ENCODE assay signal across 23 cellular contexts in genomic region chr20:31989030-31989645, GRCh38. TPM values are rescaled to one million over a fixed set of nuclear protein-coding genes. Genes with fewer than 3 reads are reported as not detected.
DNase-seq lines count a peak whose midpoint lies in the region; ATAC-seq and TF ChIP-seq lines count a peak whose summit lies in the region.
"Had no signal": no experiment of that assay in that cellular context is flagged by ENCODE, and none has a peak within 500 bp of the region (broad histone marks: within the 10 kb centered on the region; RNA-seq: fewer than 3 reads in every experiment).

No MANE protein-coding gene starts in this region.

- H3K27me3 Mint-ChIP-seq in neural progenitor cell (ENCODE audit: insufficient read depth, low read depth) (peaks cover 9% of the 10 kb centered on the region), T-cell (peaks cover 11 to 17% of the 10 kb centered on the region in 2 donors)

- no peak for TF ChIP-seq CTCF in neural progenitor cell (IDR thresholded peaks at IDR 0.05)
- TF ChIP-seq CTCF in gastrocnemius medialis (IDR thresholded peaks at IDR 0.05 in 4 of 5, conservative IDR thresholded peaks at IDR 0.05 in 1 of 5) = no peak
- TF ChIP-seq CTCF in uterus (IDR thresholded peaks at IDR 0.05) = no peak

- H3K36me3 Mint-ChIP-seq in neural progenitor cell = no peaks in the 10 kb centered on the region
- H3K36me3 Mint-ChIP-seq in T-cell = no peaks in the 10 kb centered on the region
- H3K36me3 Mint-ChIP-seq: CD4-positive, alpha-beta memory T cell had no signal

- no peak overlapping the region for H3K4me3 ChIP-seq in neural progenitor cell
- no peak overlapping the region for H3K4me3 ChIP-seq in gastrocnemius medialis
- H3K4me3 ChIP-seq in uterus = no peak overlapping the region
- H3K4me3 ChIP-seq: BLaER1, GM23248, HAP-1 had no signal

- H3K27me3 ChIP-seq in neural progenitor cell (peaks cover 26% of the 10 kb centered on the region), gastrocnemius medialis (peaks cover 0 to under 1% (median 0%) of the 10 kb centered on the region in 3 donors), uterus (no peaks in the 10 kb centered on the region)

- H3K9ac ChIP-seq in neural progenitor cell = no peak overlapping the region
- H3K9ac ChIP-seq: BLaER1, GM23248, KMS-11 had no signal

- H3K9me3 Mint-ChIP-seq in neural progenitor cell = no peaks in the 10 kb centered on the region
- H3K9me3 Mint-ChIP-seq in T-cell = no peaks in the 10 kb centered on the region
- H3K9me3 Mint-ChIP-seq: CD4-positive, alpha-beta memory T cell had no signal

- POLR2A ChIA-PET in T-cell (lab: Charles Lee) = no interaction called here

- peaks cover 3% of the 10 kb centered on the region for H4K20me1 ChIP-seq in neural progenitor cell (ENCODE audit: low read depth)
- H4K20me1 ChIP-seq: BLaER1 had no signal

- H3K4me2 ChIP-seq in neural progenitor cell = no peak overlapping the region
- H3K4me2 ChIP-seq: BLaER1, KMS-11 had no signal

- H3K4me1 Mint-ChIP-seq in neural progenitor cell (no peaks in the 10 kb centered on the region), T-cell (no peaks in the 10 kb centered on the region)

- in situ Hi-C loops in gastrocnemius medialis (cut with MboI; ENCODE audit: low sequenced_read_pairs in 4 of 4) = no loop called here

- H3K36me3 ChIP-seq in neural progenitor cell (no peaks in the 10 kb centered on the region), gastrocnemius medialis (no peaks in the 10 kb centered on the region), uterus (no peaks in the 10 kb centered on the region)
- H3K36me3 ChIP-seq: BLaER1, HAP-1 had no signal

- peaks cover 7% of the 10 kb centered on the region for H3F3A ChIP-seq in neural progenitor cell (ENCODE audit: low read depth)

- peak overlapping the region; percentile 22 for H3K4me3 Mint-ChIP-seq in neural progenitor cell
- no peak overlapping the region for H3K4me3 Mint-ChIP-seq in T-cell
- H3K4me3 Mint-ChIP-seq: CD4-positive, alpha-beta memory T cell had no signal

- intact Hi-C loops in gastrocnemius medialis (cut with DNase I; ENCODE audit: low total_unique reads) = no loop called here
- intact Hi-C loops in uterus (cut with DNase I; ENCODE audit: low total_unique reads) = no loop called here

- CTCF ChIA-PET in T-cell (lab: Charles Lee) = no interaction called here

- TF ChIP-seq POLR2A in gastrocnemius medialis (IDR thresholded peaks at IDR 0.05) = no peak
- TF ChIP-seq POLR2A in uterus (IDR thresholded peaks at IDR 0.05) = no peak

- no peaks in the 10 kb centered on the region for H3K9me3 ChIP-seq in neural progenitor cell (ENCODE audit: low read depth)
- H3K9me3 ChIP-seq in gastrocnemius medialis = no peaks in the 10 kb centered on the region
- H3K9me3 ChIP-seq in uterus = no peaks in the 10 kb centered on the region
- H3K9me3 ChIP-seq: BLaER1, HAP-1 had no signal

- DNase-seq in DMS 273 (lab: John Stamatoyannopoulos, UW; ENCODE audit: unreplicated experiment) (peak; percentile 70), NCI-H524 (lab: John Stamatoyannopoulos, UW) (peak; percentile 86 to 95), cerebellar cortex (ENCODE audit: low spot score) (peak; percentile 77), neural progenitor cell (ENCODE audit: low spot score) (no peak), gastrocnemius medialis (no peak), uterus (no peak), T-cell (no peak)
- DNase-seq: CD4-positive, alpha-beta memory T cell; DMS53; EL; GM23248; NCI-H1417 treated with DMSO at 0.1 percent for 48 hours; NCI-H187 treated with DMSO at 0.1 percent for 48 hours; NCI-H748 treated with DMSO at 0.1 percent for 48 hours; OCI-M1 had no signal

- H2AFZ ChIP-seq in neural progenitor cell (replicated peaks) = no peak overlapping the region
- H2AFZ ChIP-seq: GM23248 had no signal

- H3K27ac Mint-ChIP-seq in neural progenitor cell (peak overlapping the region; percentile 16), T-cell (no peak overlapping the region)
- H3K27ac Mint-ChIP-seq: CD4-positive, alpha-beta memory T cell had no signal

- no peaks in the 10 kb centered on the region for H3K79me2 ChIP-seq in neural progenitor cell (ENCODE audit: low read depth)

- peaks cover 5% of the 10 kb centered on the region for H3K4me1 ChIP-seq in neural progenitor cell
- no peaks in the 10 kb centered on the region for H3K4me1 ChIP-seq in gastrocnemius medialis
- no peaks in the 10 kb centered on the region for H3K4me1 ChIP-seq in uterus
- H3K4me1 ChIP-seq: HAP-1 had no signal

- ATAC-seq in gastrocnemius medialis (no peak), HG03432 (IDR thresholded peaks at IDR 0.05; ENCODE audit: unreplicated experiment) (no peak), T-cell (replicated peaks in 1 of 4) (no peak)

- H3K27ac ChIP-seq in neural progenitor cell = no peak overlapping the region
- H3K27ac ChIP-seq in gastrocnemius medialis = no peak overlapping the region
- H3K27ac ChIP-seq in uterus = no peak overlapping the region
- H3K27ac ChIP-seq: BLaER1, GM23248, HL-60, KMS-11 had no signal

RNA-seq across cellular contexts. Expression of gene CCM2L, which starts 21.1 kb away (rescaled TPM):
- total RNA-seq in neural progenitor cell (ENCODE audit: low replicate concordance) (0.75 and 3.9 TPM in 2 replicates), gastrocnemius medialis (1 to 10 TPM; 2.2 to 5.8 (median 3.2) TPM), uterus (10 to 100 TPM in 2 of 4 donors, 1 to 10 TPM in 2; 3.5 to 21.9 (median 10.0) TPM), T-cell (not detected)
- total RNA-seq: A673; CD4-positive, alpha-beta memory T cell; GM23248; HT1080; RPMI7951 had no signal

RNA-seq across cellular contexts. Expression of gene XKR7, which starts 21.2 kb away (rescaled TPM):
- total RNA-seq in neural progenitor cell (ENCODE audit: low replicate concordance) (0.07 and 0.19 TPM in 2 replicates), gastrocnemius medialis (not detected), uterus (under 1 TPM in 1 of 4 donors, not detected in 3; 0.14 TPM), T-cell (not detected)
- total RNA-seq: A673; CD4-positive, alpha-beta memory T cell; GM23248; HT1080; RPMI7951 had no signal

RNA-seq across cellular contexts. Expression of gene PDRG1, which starts 37.3 kb away (rescaled TPM):
- 11.1 and 15.3 TPM in 2 replicates for total RNA-seq in neural progenitor cell (ENCODE audit: low replicate concordance)
- total RNA-seq in gastrocnemius medialis = 10 to 100 TPM in 2 of 4 donors, 1 to 10 TPM in 2; 7.0 to 12.9 (median 9.6) TPM
- total RNA-seq in uterus = 100 to 1,000 TPM in 1 of 4 donors, 10 to 100 TPM in 1, 1 to 10 TPM in 2; 1.2 to 109 (median 9.5) TPM
- 10 to 100 TPM in 3 of 5 donors, 1 to 10 TPM in 2; 7.5 to 14.5 (median 11.6) TPM for total RNA-seq in T-cell

Comparison
In these comparisons a context has a peak if more than half of its experiments do, and no peak if none do; other contexts are left out.
1. DNase-seq: peak in DMS 273 (single experiment), NCI-H524 (2 of 2) and cerebellar cortex (single experiment); none in neural progenitor cell (single experiment), gastrocnemius medialis (0 of 2), uterus (0 of 2) and T-cell (0 of 34).